Comparison of ENCODE assay signal across 1 cellular context in genomic region chr7:73698410-73698809, GRCh38.
TF ChIP-seq lines count a peak whose summit lies in the region.

No MANE protein-coding gene starts in this region.

TF ChIP-seq in K562, 482 proteins besides CTCF, POLR2A, EP300 and RAD21:
- no peak for TF ChIP-seq RBBP5 (IDR thresholded peaks at IDR 0.05; ENCODE audit: borderline replicate concordance, insufficient read depth, low read length, poor library complexity, severe bottlenecking)
- no peak for TF ChIP-seq CCAR2 (IDR thresholded peaks at IDR 0.05; ENCODE audit: low read depth, low read length)
- TF ChIP-seq PTBP1 (IDR thresholded peaks at IDR 0.05; ENCODE audit: low read depth, low read length) = no peak
- TF ChIP-seq GABPA (tag; conservative IDR thresholded peaks at IDR 0.05; ENCODE audit: low read depth) = no peak
- TF ChIP-seq TAF9B (IDR thresholded peaks at IDR 0.05; ENCODE audit: partially characterized antibody) = no peak
- TF ChIP-seq, protein P1, sequence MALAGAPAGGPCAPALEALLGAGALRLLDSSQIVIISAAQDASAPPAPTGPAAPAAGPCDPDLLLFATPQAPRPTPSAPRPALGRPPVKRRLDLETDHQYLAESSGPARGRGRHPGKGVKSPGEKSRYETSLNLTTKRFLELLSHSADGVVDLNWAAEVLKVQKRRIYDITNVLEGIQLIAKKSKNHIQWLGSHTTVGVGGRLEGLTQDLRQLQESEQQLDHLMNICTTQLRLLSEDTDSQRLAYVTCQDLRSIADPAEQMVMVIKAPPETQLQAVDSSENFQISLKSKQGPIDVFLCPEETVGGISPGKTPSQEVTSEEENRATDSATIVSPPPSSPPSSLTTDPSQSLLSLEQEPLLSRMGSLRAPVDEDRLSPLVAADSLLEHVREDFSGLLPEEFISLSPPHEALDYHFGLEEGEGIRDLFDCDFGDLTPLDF (CRISPR knock-in tag; IDR thresholded peaks at IDR 0.05) = no peak
- TF ChIP-seq PHB (CRISPR knock-in tag; IDR thresholded peaks at IDR 0.05) = no peak
- TF ChIP-seq, protein P2, sequence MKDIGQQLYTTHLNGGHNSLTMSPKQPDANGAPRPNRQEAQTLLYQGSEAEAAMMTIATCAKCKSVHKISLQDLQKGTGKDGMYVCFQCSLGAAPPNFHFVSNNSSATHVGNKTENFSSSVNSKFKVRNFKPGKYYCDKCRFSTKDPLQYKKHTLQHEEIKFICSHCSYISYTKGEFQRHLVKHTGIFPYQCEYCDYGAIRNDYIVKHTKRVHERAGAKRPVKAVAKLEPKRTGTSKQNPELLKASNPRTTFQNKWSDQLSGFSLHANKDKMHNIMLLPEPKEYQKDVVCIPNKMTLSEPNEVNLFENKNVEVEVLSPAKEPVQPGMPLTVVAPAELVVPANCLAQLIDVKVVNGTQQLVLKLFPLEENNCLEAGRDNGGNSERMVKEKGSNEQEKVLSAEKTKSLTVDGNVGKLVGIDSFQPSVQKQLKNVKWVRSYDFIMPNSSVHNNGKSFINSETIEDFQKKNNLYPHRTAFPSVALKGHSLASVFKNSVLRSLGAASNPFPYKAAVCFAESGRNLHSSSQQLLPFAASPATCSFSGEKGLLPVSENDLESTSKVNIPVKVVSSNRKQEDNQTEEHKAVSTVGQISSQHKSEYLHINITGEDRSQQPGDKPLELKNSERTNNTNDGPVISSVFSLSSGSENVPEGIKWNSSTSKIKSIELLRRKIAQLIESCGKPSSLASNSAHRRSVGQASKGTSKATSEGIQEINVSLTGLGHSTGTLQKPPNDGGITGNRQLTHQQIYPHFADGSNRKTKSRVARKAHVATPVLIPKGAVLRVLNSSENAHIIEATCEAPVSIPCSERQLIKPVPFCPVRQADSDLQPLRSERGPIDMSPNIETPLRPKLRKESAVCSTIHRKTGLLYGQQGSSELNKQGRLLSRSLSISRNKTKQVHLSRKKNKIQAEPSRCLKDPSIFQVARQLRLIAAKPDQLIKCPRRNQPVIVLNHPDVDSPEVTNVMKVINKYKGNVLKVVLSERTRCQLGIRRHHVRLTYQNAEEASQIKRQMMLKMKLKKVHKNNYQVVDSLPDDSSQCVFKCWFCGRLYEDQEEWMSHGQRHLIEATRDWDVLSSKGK (CRISPR knock-in tag; IDR thresholded peaks at IDR 0.05) = no peak
- TF ChIP-seq ZNF717 (CRISPR knock-in tag; IDR thresholded peaks at IDR 0.05) = no peak
- no peak for TF ChIP-seq SMAD2 (IDR thresholded peaks at IDR 0.05; ENCODE audit: low read depth, low read length)
- TF ChIP-seq SUPT5H (IDR thresholded peaks at IDR 0.05) = peak; percentile 66
- TF ChIP-seq SLC30A9 (CRISPR knock-in tag; IDR thresholded peaks at IDR 0.05) = no peak
- no peak for TF ChIP-seq GTF2E2 (tag; IDR thresholded peaks at IDR 0.05)
- peak; percentile 22; the same call in 1 of the 2 replicates for TF ChIP-seq POLR2AphosphoS5 (IDR thresholded peaks at IDR 0.05; ENCODE audit: control insufficient read depth, insufficient read depth, low read depth, low read length)
- TF ChIP-seq MEF2A (IDR thresholded peaks at IDR 0.05; ENCODE audit: control insufficient read depth, low read depth, low read length) = no peak
- 0 out of 2 replicates have a peak, but pooled peaks have one; percentile 3 for TF ChIP-seq RBFOX2 (IDR thresholded peaks at IDR 0.05; ENCODE audit: low read depth, low read length)
- no peak for TF ChIP-seq HSF4 (CRISPR knock-in tag; IDR thresholded peaks at IDR 0.05; ENCODE audit: borderline replicate concordance)
